9 cellular contexts compared by ENCODE assay signal in the genomic region with DNA sequence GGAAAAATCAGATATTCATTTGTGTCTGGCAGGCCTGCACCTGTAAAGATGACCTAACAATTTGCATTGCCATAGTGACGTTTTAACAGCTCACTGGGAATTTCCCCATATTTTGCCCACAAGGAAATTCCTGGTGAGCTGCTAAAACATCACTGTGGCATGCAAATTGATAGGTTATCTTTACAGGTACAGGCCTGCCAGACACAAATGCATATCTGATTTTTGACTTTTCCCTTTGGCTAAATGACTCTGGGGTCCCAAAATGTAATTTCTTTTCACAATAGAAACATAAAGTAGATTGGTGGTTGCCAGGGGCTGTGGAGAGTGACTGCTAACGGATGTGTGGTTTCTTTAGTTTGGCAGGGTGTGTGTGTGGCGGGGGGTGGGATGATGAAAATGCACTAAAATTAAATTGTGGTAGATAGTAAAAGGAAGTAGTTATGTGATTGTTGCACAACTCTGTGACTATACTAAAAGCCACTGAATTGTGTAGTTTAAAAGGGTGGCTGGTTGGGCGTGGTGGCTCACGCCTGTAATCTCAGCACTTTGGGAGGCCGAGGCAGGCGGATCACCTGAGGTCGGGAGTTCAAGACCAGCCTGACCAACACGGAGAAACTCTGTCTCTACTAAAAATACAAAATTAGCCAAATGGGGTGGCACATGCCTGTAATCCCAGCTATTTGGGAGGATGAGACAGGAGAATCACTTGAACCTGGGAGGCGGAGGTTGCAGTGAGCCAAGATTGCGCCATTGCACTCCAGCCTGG. TPM values are rescaled to one million over a fixed set of nuclear protein-coding genes. Genes with fewer than 3 reads are reported as not detected.
DNase-seq lines count a peak whose midpoint lies in the region; ATAC-seq, FAIRE-seq and TF ChIP-seq lines count a peak whose summit lies in the region.
"Had no signal": no experiment of that assay in that cellular context is flagged by ENCODE, and none has a peak within 500 bp of the region (broad histone marks: within the 10 kb centered on the region; RNA-seq: fewer than 3 reads in every experiment).

No MANE protein-coding gene starts in this region.

- in situ Hi-C loops in K562 (cut with MboI) = no loop called here

- no TSS peak for BruUV-seq in K562 (replicated peaks; lab: Mats Ljungman, UMichigan)

- TF ChIP-seq EP300 in K562 (IDR thresholded peaks at IDR 0.05; ENCODE audit: low read length) = peak; percentile 63; the same call in 1 of the 2 replicates

- no peak for TF ChIP-seq RAD21 in K562 (CRISPR knock-in tag; conservative IDR thresholded peaks at IDR 0.05 in 1 of 2, IDR thresholded peaks at IDR 0.05 in 1 of 2)

- H3K9me3 ChIP-seq in K562 (replicated peaks; ENCODE audit: control insufficient read depth, insufficient read depth, low read depth, low read length) = no peaks in the 10 kb centered on the region

- no peaks in the 10 kb centered on the region for H3K79me2 ChIP-seq in K562 (ENCODE audit: control insufficient read depth, insufficient read depth, low read length)

- H3K27ac ChIP-seq in K562 (ENCODE audit: extremely low read depth, low read depth, low read length) = no peak overlapping the region

- no peaks in the 10 kb centered on the region for H4K20me1 ChIP-seq in K562 (replicated peaks; ENCODE audit: control insufficient read depth, insufficient read depth, low read length)

- H3K9me1 ChIP-seq in K562 (ENCODE audit: control insufficient read depth, insufficient read depth, low read length) = no peaks in the 10 kb centered on the region

- no peak for FAIRE-seq in K562 (lab: Jason Lieb, UNC)
- FAIRE-seq: G401.6 had no signal

- H3K9ac ChIP-seq in K562 (ENCODE audit: insufficient read depth in 1 of 2, low read depth in 2 of 2, low read length in 2 of 2) = no peak overlapping the region

- no peak for TF ChIP-seq CTCF in AG10803 (conservative IDR thresholded peaks at IDR 0.05; ENCODE audit: low read length)
- TF ChIP-seq CTCF in K562 (IDR thresholded peaks at IDR 0.05 in 2 of 3, conservative IDR thresholded peaks at IDR 0.05 in 1 of 3; ENCODE audit: insufficient read depth in 2 of 3, low read depth in 1 of 3, low read length in 3 of 3) = no peak

- H2AFZ ChIP-seq in K562 (ENCODE audit: low read depth, low read length) = 0 out of 2 replicates have a peak overlapping the region, but pooled peaks have one; percentile 26

- peak; percentile 76 for ATAC-seq in GM19395 (IDR thresholded peaks at IDR 0.05; ENCODE audit: unreplicated experiment)
- ATAC-seq in HG03460 (IDR thresholded peaks at IDR 0.05; ENCODE audit: unreplicated experiment) = peak; percentile 73
- ATAC-seq in K562 = peak; percentile 29

- DNase-seq in AG10803 (ENCODE audit: low read depth) (peak; percentile 29), T-helper 2 cell (peak in 3 of 5 experiments; percentile 13 to 86 (median 84)), K562 (ENCODE audit: extremely low read depth in 1 of 4, low spot score in 3 of 4) (no peak), anterior cingulate cortex (lab: John Stamatoyannopoulos, UW) (no peak), putamen (ENCODE audit: low spot score) (no peak)
- DNase-seq in stimulated activated CD4-positive, alpha-beta T cell treated with anti-CD3 and anti-CD28 coated beads, Interleukin-2, amount 100 ng/mL, for 4 hours (ENCODE audit: low read depth) = peak; percentile 29

- POLR2A ChIA-PET in K562 (lab: Yijun Ruan, JAX) = interaction anchor here (1.1 kb wide), 1 partner anchor 12 kb away, joined by 6 read pairs; no protein-coding TSS in a partner anchor

- CTCF ChIA-PET in K562 (lab: Yijun Ruan, JAX; ENCODE audit: low intra/inter-chr PET ratio) = interaction anchor here (0.5 kb wide), 1 partner anchor 1945 kb away, joined by 3 read pairs; no protein-coding TSS in a partner anchor

- TF ChIP-seq POLR2A in K562 (conservative IDR thresholded peaks at IDR 0.05) = no peak

- H3K4me3 ChIP-seq in AG10803 (ENCODE audit: low read length) (no peak overlapping the region), K562 (no peak overlapping the region)

- H3K36me3 ChIP-seq in K562 (ENCODE audit: control insufficient read depth, insufficient read depth, low read length) = no peaks in the 10 kb centered on the region

- H3K4me2 ChIP-seq in K562 (ENCODE audit: insufficient read depth, low read length) = no peak overlapping the region

- 29% methylated on average over 9 of the region's 11 CpGs for WGBS in K562 (ENCODE audit: insufficient coverage, low coverage, missing lambda C conversion rate)

- intact Hi-C loops in K562 (cut with micrococcal nuclease) = loop anchor here (5.0 kb wide), 1 partner anchor 38 kb away; no protein-coding TSS in a partner anchor

- no peaks in the 10 kb centered on the region for H3K27me3 ChIP-seq in K562 (ENCODE audit: control insufficient read depth in 2 of 2, insufficient read depth in 2 of 2, low read length in 2 of 2)

- peaks cover 0 to 25% of the 10 kb centered on the region in 2 experiments; a peak in 4 of 5 replicates for H3K4me1 ChIP-seq in K562 (replicated peaks in 1 of 2; ENCODE audit: control insufficient read depth in 2 of 2, insufficient read depth in 2 of 2, low read length in 2 of 2)

TF ChIP-seq in K562, 482 proteins besides CTCF, POLR2A, EP300 and RAD21 (continues in another document):
- no peak for TF ChIP-seq NR2C2 (CRISPR knock-in tag; IDR thresholded peaks at IDR 0.05)
- no peak for TF ChIP-seq NR2C2 (tag; IDR thresholded peaks at IDR 0.05)
- TF ChIP-seq MYC (IDR thresholded peaks at IDR 0.05; ENCODE audit: low read depth, low read length) = no peak
- TF ChIP-seq MYC (CRISPR knock-in tag; IDR thresholded peaks at IDR 0.05; ENCODE audit: borderline replicate concordance, low read depth) = no peak
- TF ChIP-seq, protein P1, sequence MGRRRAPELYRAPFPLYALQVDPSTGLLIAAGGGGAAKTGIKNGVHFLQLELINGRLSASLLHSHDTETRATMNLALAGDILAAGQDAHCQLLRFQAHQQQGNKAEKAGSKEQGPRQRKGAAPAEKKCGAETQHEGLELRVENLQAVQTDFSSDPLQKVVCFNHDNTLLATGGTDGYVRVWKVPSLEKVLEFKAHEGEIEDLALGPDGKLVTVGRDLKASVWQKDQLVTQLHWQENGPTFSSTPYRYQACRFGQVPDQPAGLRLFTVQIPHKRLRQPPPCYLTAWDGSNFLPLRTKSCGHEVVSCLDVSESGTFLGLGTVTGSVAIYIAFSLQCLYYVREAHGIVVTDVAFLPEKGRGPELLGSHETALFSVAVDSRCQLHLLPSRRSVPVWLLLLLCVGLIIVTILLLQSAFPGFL (CRISPR knock-in tag; IDR thresholded peaks at IDR 0.05) = no peak
- TF ChIP-seq RFX5 (IDR thresholded peaks at IDR 0.05; ENCODE audit: low read depth, low read length) = no peak

RNA-seq across cellular contexts. Expression of a gene that starts 18.5 kb away (rescaled TPM):
- 4.1 and 5.5 TPM in 2 replicates for total RNA-seq in K562 (2011; cell fraction: chromatin; rRNA removed; ENCODE audit: low replicate concordance)
- 1.3 and 1.6 TPM in 2 replicates for total RNA-seq in K562 (2011; cell fraction: nucleolus; rRNA removed)
- total RNA-seq in K562 (2011; cell fraction: nucleoplasm; rRNA removed) = 5.9 and 6.2 TPM in 2 replicates
- total RNA-seq in K562 (2014; rRNA removed) = 6.7 and 10.0 TPM in 2 replicates
- 7.5 and 8.5 TPM in 2 replicates for total RNA-seq in K562 (2014; rRNA removed; fragmentation: Illumina TruSeq; extraction: Trizol)
- 8.1 and 8.8 TPM in 2 replicates for total RNA-seq in K562 (2015; rRNA removed; fragmentation: Illumina TruSeq; extraction: Trizol)
- total RNA-seq in K562 (2021) = 7.9 and 8.2 TPM in 2 replicates
- 10.6 and 13.0 TPM in 2 replicates for polyA plus RNA-seq in K562 (2011; rRNA removed)
- 7.9 and 11.9 TPM in 2 replicates for polyA plus RNA-seq in K562 (2011; cell fraction: cytosol; rRNA removed)
- 4.2 and 9.9 TPM in 2 replicates for polyA plus RNA-seq in K562 (2011; cell fraction: nucleus; rRNA removed)
- polyA plus RNA-seq in K562 (2012) = 11.3 and 11.6 TPM in 2 replicates
- 9.2 and 11.2 TPM in 2 replicates for polyA plus RNA-seq in K562 (2014; fragmentation: Illumina TruSeq; extraction: Trizol)
- polyA plus RNA-seq in K562 (2014; fragmentation: Nextera tagmentation; extraction: Ambion mirVana) = 1 to 10 TPM; 4.6 to 5.1 TPM
- polyA plus RNA-seq in K562 (2014; rRNA removed) = 6.6 and 9.2 TPM in 2 replicates
- polyA minus RNA-seq in K562 (2011; rRNA and poly(A)+ RNA removed) = 7.7 and 14.4 TPM in 2 replicates
- polyA minus RNA-seq in K562 (2011; cell fraction: cytosol; rRNA and poly(A)+ RNA removed) = 4.2 and 6.9 TPM in 2 replicates
- polyA minus RNA-seq in K562 (2011; cell fraction: nucleus; rRNA and poly(A)+ RNA removed) = 0.94 and 4.2 TPM in 2 replicates

RNA-seq across cellular contexts. Expression of a gene that starts 54.8 kb away (rescaled TPM):
- total RNA-seq in K562 (2011; cell fraction: chromatin; rRNA removed; ENCODE audit: low replicate concordance) = 79.5 and 79.6 TPM in 2 replicates
- total RNA-seq in K562 (2011; cell fraction: nucleolus; rRNA removed) = 86.2 and 96.6 TPM in 2 replicates
- 142 and 189 TPM in 2 replicates for total RNA-seq in K562 (2011; cell fraction: nucleoplasm; rRNA removed)
- 151 and 192 TPM in 2 replicates for total RNA-seq in K562 (2014; rRNA removed)
- total RNA-seq in K562 (2014; rRNA removed; fragmentation: Illumina TruSeq; extraction: Trizol) = 187 and 198 TPM in 2 replicates
- 160 and 168 TPM in 2 replicates for total RNA-seq in K562 (2015; rRNA removed; fragmentation: Illumina TruSeq; extraction: Trizol)
- 159 and 165 TPM in 2 replicates for total RNA-seq in K562 (2021)
- polyA plus RNA-seq in K562 (2011; rRNA removed) = 128 and 239 TPM in 2 replicates
- 178 and 192 TPM in 2 replicates for polyA plus RNA-seq in K562 (2011; cell fraction: cytosol; rRNA removed)
- polyA plus RNA-seq in K562 (2011; cell fraction: nucleus; rRNA removed) = 52.1 and 69.8 TPM in 2 replicates
- 121 and 150 TPM in 2 replicates for polyA plus RNA-seq in K562 (2012)
- 249 and 260 TPM in 2 replicates for polyA plus RNA-seq in K562 (2014; fragmentation: Illumina TruSeq; extraction: Trizol)
- 10 to 100 TPM; 50.4 to 72.2 TPM for polyA plus RNA-seq in K562 (2014; fragmentation: Nextera tagmentation; extraction: Ambion mirVana)
- polyA plus RNA-seq in K562 (2014; rRNA removed) = 182 and 210 TPM in 2 replicates
- 155 and 274 TPM in 2 replicates for polyA minus RNA-seq in K562 (2011; rRNA and poly(A)+ RNA removed)
- polyA minus RNA-seq in K562 (2011; cell fraction: cytosol; rRNA and poly(A)+ RNA removed) = 34.8 and 79.5 TPM in 2 replicates
- 17.2 and 23.3 TPM in 2 replicates for polyA minus RNA-seq in K562 (2011; cell fraction: nucleus; rRNA and poly(A)+ RNA removed)

Comparison
In these comparisons a context has a peak if more than half of its experiments do, and no peak if none do; other contexts are left out.
1. DNase-seq: peak in AG10803 (single experiment), T-helper 2 cell (3 of 5) and stimulated activated CD4-positive, alpha-beta T cell treated with anti-CD3 and anti-CD28 coated beads, Interleukin-2, amount 100 ng/mL, for 4 hours (single experiment); none in K562 (0 of 4), anterior cingulate cortex (0 of 58) and putamen (single experiment).
2. Peak in every context shown above with its lines, with median percentiles within 50 percentile points of each other: ATAC-seq.